Comparison of ENCODE assay signal across 9 cellular contexts in the genomic region with DNA sequence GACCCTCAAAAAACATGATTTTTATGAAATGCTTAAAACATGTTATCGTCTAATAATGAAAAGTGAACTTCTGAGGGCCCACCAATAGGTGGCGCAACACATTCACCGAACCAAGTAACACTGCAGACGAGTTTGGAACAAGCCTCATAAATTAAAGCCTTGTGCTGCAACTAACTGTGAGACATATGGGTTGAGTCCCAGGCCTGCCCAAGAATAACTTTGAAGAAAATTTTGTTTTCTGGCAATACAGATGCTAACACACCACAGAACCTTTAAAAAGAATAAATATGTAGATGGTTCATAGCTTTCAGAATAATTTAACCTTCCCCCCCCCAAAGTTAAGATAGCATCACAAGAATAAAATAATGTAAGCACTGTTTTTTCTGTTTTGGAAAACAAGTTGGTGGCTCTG.
DNase-seq lines count a peak whose midpoint lies in the region; ATAC-seq lines count a peak whose summit lies in the region.
"Had no signal": no experiment of that assay in that cellular context is flagged by ENCODE, and none has a peak within 500 bp of the region (broad histone marks: within the 10 kb centered on the region; RNA-seq: fewer than 3 reads in every experiment).

No MANE protein-coding gene starts in this region.

- no peaks in the 10 kb centered on the region for H3K9me3 ChIP-seq in HAP-1

- no peak for ATAC-seq in memory B cell (ENCODE audit: low read depth)
- no peak for ATAC-seq in HG03342 (IDR thresholded peaks at IDR 0.05; ENCODE audit: unreplicated experiment)

- H3K36me3 ChIP-seq in HAP-1 (replicated peaks): no peaks in the 10 kb centered on the region

- H3K9me3 Mint-ChIP-seq in memory B cell: peaks cover 3% of the 10 kb centered on the region
- H3K9me3 Mint-ChIP-seq: IgD-negative memory B cell had no signal

- DNase-seq in COLO668 (lab: John Stamatoyannopoulos, UW; ENCODE audit: unreplicated experiment) (peak; percentile 34), HAP-1 (ENCODE audit: low spot score in 2 of 2) (peak; percentile 60 to 63), NCI-H446 (lab: John Stamatoyannopoulos, UW) (peak; percentile 34 to 90), dedifferentiated amniotic fluid mesenchymal stem cell (ENCODE audit: extremely low spot score) (peak; percentile 85), memory B cell (ENCODE audit: low spot score in 2 of 2) (peak; percentile 17)
- DNase-seq in activated CD4-positive, alpha-beta T cell treated with anti-CD3 and anti-CD28 coated beads for 48 hours: peak; percentile 69
- peak; percentile 21 to 32 for DNase-seq in stimulated activated CD8-positive, alpha-beta memory T cell treated with anti-CD3 and anti-CD28 coated beads, Interleukin-2, amount 100 ng/mL, for 1 hour (ENCODE audit: low read depth in 2 of 2)

- H3K4me1 ChIP-seq in HAP-1: no peaks in the 10 kb centered on the region

- peaks cover 7% of the 10 kb centered on the region for H3K27me3 ChIP-seq in HAP-1 (ENCODE audit: low read depth)

- no peak overlapping the region for H3K4me3 Mint-ChIP-seq in memory B cell
- H3K4me3 Mint-ChIP-seq: IgD-negative memory B cell had no signal

- H3K27ac Mint-ChIP-seq in memory B cell: no peak overlapping the region

- in situ Hi-C loops in HAP-1 (cut with MboI; ENCODE audit: low sequenced_read_pairs): loop anchor here (25.0 kb wide), 1 partner anchor 1484 kb away; a partner anchor contains a TSS

- H3K36me3 Mint-ChIP-seq in memory B cell: no peaks in the 10 kb centered on the region
- H3K36me3 Mint-ChIP-seq: IgD-negative memory B cell had no signal

- no peak overlapping the region for H3K4me3 ChIP-seq in HAP-1

- H3K27me3 Mint-ChIP-seq in memory B cell: peaks cover 6% of the 10 kb centered on the region
- H3K27me3 Mint-ChIP-seq: IgD-negative memory B cell had no signal

- H3K4me1 Mint-ChIP-seq in memory B cell: no peaks in the 10 kb centered on the region
- H3K4me1 Mint-ChIP-seq: IgD-negative memory B cell had no signal

Comparison
In these comparisons a context has a peak if more than half of its experiments do, and no peak if none do; other contexts are left out.
1. DNase-seq: peak in every context shown above with its lines; median percentile 85 in dedifferentiated amniotic fluid mesenchymal stem cell; 69 in activated CD4-positive, alpha-beta T cell treated with anti-CD3 and anti-CD28 coated beads for 48 hours; 62 in NCI-H446; 62 in HAP-1; 34 in COLO668; 26 in stimulated activated CD8-positive, alpha-beta memory T cell treated with anti-CD3 and anti-CD28 coated beads, Interleukin-2, amount 100 ng/mL, for 1 hour; 17 in memory B cell.